In the genomic region with DNA sequence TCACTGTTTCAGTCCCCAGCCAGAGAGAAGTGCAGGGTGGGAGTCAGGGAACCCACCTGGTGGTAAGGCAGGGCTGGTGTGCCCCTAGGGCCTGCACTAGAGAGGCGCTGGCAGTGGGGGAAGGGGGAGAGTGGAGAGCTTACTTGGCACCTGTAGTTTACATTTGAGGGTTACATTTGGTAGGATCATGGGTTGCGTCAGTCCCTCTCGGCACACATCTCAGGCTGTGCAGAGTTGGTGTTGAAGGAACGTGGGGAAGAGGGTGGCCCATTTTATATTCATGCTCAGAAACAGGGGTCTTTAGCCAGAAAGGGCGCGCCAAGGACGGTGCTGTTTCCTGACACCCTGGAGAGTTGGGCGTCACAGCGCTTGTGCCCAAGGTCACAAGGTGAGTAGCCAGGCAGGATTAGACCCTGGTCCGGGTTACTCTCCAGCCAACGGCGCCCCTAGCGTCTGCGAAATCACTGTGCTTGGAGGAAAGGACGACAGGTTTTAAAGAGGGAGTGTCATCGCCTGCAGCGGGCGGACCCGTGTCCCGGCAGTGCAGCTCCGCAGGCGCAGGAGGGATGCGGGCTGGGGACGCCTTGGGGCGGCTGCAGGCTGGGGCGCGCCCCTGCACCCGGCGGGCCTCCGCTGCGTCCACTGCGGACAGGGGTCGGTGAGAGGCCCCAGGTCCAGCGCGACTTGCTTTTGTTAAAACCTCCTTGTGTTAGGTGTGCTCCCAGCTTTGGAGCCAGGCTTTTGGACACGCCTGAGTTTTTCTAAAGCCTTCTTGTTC, we compare ENCODE assay signal across 10 cellular contexts.
A peak's percentile ranks its signal among the peaks of the same experiment; 100 is the strongest.
DNase-seq lines count a peak whose midpoint lies in the region; ATAC-seq and TF ChIP-seq lines count a peak whose summit lies in the region.
"Had no signal": no experiment of that assay in that cellular context is flagged by ENCODE, and none has a peak within 500 bp of the region (broad histone marks: within the 10 kb centered on the region; RNA-seq: fewer than 3 reads in every experiment).

No MANE protein-coding gene starts in this region.

- no peak overlapping the region for H4K5ac ChIP-seq in IMR-90 (ENCODE audit: low read depth, low read length)

- no peak overlapping the region for H2BK20ac ChIP-seq in IMR-90 (ENCODE audit: low read depth, low read length)

- ATAC-seq in IMR-90 (ENCODE audit: low read depth), result no peak
- no peak for ATAC-seq in lung (ENCODE audit: insufficient read depth, low FRiP score)
- ATAC-seq: natural killer cell treated with Interleukin-12 subunit alpha and Interleukin-12 subunit beta and Interleukin-15 and Interleukin-18, amount 100 ng/mL, for 72 hours had no signal

- no peak overlapping the region for H3K4me2 ChIP-seq in IMR-90 (ENCODE audit: low read depth, low read length)

- H3K27me3 ChIP-seq in IMR-90 (ENCODE audit: control insufficient read depth, insufficient read depth, low read length), result no peaks in the 10 kb centered on the region
- H3K27me3 ChIP-seq in lung (ENCODE audit: control insufficient read depth, insufficient read depth), result no peaks in the 10 kb centered on the region
- H3K27me3 ChIP-seq in suprapubic skin, result no peaks in the 10 kb centered on the region
- no peaks in the 10 kb centered on the region for H3K27me3 ChIP-seq in testis

- no peak overlapping the region for H2BK120ac ChIP-seq in IMR-90 (ENCODE audit: low read depth, low read length)

- no peak overlapping the region for H3K23ac ChIP-seq in IMR-90 (ENCODE audit: low read depth, low read length)

- H2AFZ ChIP-seq in IMR-90 (replicated peaks; ENCODE audit: low read length, poor library complexity), result no peak overlapping the region

- H3K18ac ChIP-seq in IMR-90 (ENCODE audit: low read depth, low read length), result no peak overlapping the region

- in situ Hi-C loops in IMR-90 (cut with MboI; ENCODE audit: low sequenced_read_pairs), result no loop called here

- H3K4me1 ChIP-seq in IMR-90 (ENCODE audit: control insufficient read depth, insufficient read depth, low read length), result peaks cover 13% of the 10 kb centered on the region
- H3K4me1 ChIP-seq in lung (ENCODE audit: control insufficient read depth in 2 of 2, insufficient read depth in 2 of 2, low read length in 2 of 2), result peaks cover 9% of the 10 kb centered on the region in 2 donors
- H3K4me1 ChIP-seq in suprapubic skin, result peaks cover 59% of the 10 kb centered on the region
- no peaks in the 10 kb centered on the region for H3K4me1 ChIP-seq in testis

- CTCF ChIA-PET in IMR-90 (lab: Yijun Ruan, JAX), result no interaction called here

- H3K4ac ChIP-seq in IMR-90 (ENCODE audit: low read depth, low read length), result no peak overlapping the region

- no TSS peak for BruUV-seq in IMR-90 (replicated peaks; lab: Mats Ljungman, UMichigan)

- no peak for TF ChIP-seq EP300 in suprapubic skin (IDR thresholded peaks at IDR 0.05)

- no peak overlapping the region for H2BK15ac ChIP-seq in IMR-90 (ENCODE audit: low read depth, low read length)

- H3K14ac ChIP-seq in IMR-90 (replicated peaks; ENCODE audit: low read depth, low read length), result no peak overlapping the region

- TF ChIP-seq RAD21 in IMR-90 (IDR thresholded peaks at IDR 0.05; ENCODE audit: low read length), result no peak; the same call in 1 of the 2 replicates

- dilution Hi-C loops in IMR-90 (cut with HindIII; ENCODE audit: low sequenced_read_pairs, unreplicated experiment), result no loop called here

- no peak overlapping the region for H3K27ac ChIP-seq in IMR-90 (ENCODE audit: insufficient read depth, low read length)
- H3K27ac ChIP-seq in lung (ENCODE audit: low read depth in 1 of 2, low read length in 1 of 2), result peak overlapping the region; percentile 76 to 82
- peak overlapping the region; percentile 94 for H3K27ac ChIP-seq in suprapubic skin
- no peak overlapping the region for H3K27ac ChIP-seq in testis

- TF ChIP-seq POLR2A in IMR-90 (IDR thresholded peaks at IDR 0.05; ENCODE audit: low read depth, low read length) (no peak), suprapubic skin (IDR thresholded peaks at IDR 0.05) (no peak), testis (IDR thresholded peaks at IDR 0.05) (no peak)

- no peak overlapping the region for H3K4me3 ChIP-seq in IMR-90 (ENCODE audit: insufficient read depth, low read depth, low read length)
- H3K4me3 ChIP-seq in fibroblast of villous mesenchyme (ENCODE audit: low read depth, low read length), result no peak overlapping the region
- no peak overlapping the region for H3K4me3 ChIP-seq in lung
- H3K4me3 ChIP-seq in suprapubic skin, result peak overlapping the region; percentile 33
- H3K4me3 ChIP-seq in testis, result no peak overlapping the region

- peaks cover 19% of the 10 kb centered on the region for H3K9me1 ChIP-seq in IMR-90 (ENCODE audit: insufficient read depth, low read length)

- H2AK5ac ChIP-seq in IMR-90 (ENCODE audit: low read depth, low read length), result no peak overlapping the region

- 72% methylated on average over 13 of the region's 36 CpGs; no CpG with 5 or more reads in 1 of the 2 experiments for WGBS in IMR-90 (ENCODE audit: extremely low coverage in 2 of 2, insufficient read length in 1 of 2), 2 experiments
- WGBS in lung, 2 donors, result 75 to 85% methylated on average over 36 of the region's 36 CpGs
- WGBS in suprapubic skin, result 50% methylated on average over 30 of the region's 36 CpGs
- 78 to 86% methylated on average over 18 to 36 of the region's 36 CpGs for WGBS in testis, 2 donors

- intact Hi-C loops in IMR-90 (cut with micrococcal nuclease), result no loop called here
- intact Hi-C loops in testis (cut with DNase I; ENCODE audit: low total_unique reads), result no loop called here

- peaks cover 69% of the 10 kb centered on the region for H4K20me1 ChIP-seq in IMR-90 (ENCODE audit: insufficient read depth, low read length)

- H3K36me3 ChIP-seq in IMR-90 (ENCODE audit: control insufficient read depth, insufficient read depth, low read length) (peaks cover 27% of the 10 kb centered on the region), lung (ENCODE audit: control insufficient read depth in 2 of 2, insufficient read depth in 2 of 2, low read length in 2 of 2) (peaks cover 0 to 5% of the 10 kb centered on the region in 2 donors), suprapubic skin (peaks cover 4% of the 10 kb centered on the region), testis (ENCODE audit: low read depth, missing control alignments) (no peaks in the 10 kb centered on the region)

- no peak overlapping the region for H4K91ac ChIP-seq in IMR-90 (ENCODE audit: insufficient read depth, low read depth, low read length)

- no peak overlapping the region for H2BK5ac ChIP-seq in IMR-90 (ENCODE audit: low read depth, low read length, poor library complexity, severe bottlenecking)

- no peak overlapping the region for H2AK9ac ChIP-seq in IMR-90 (replicated peaks; ENCODE audit: low read depth, low read length, poor library complexity)

- peak; percentile 8; the same call in 1 of the 2 replicates for TF ChIP-seq CTCF in IMR-90 (conservative IDR thresholded peaks at IDR 0.05; ENCODE audit: low read depth, low read length)
- peak; percentile 19 for TF ChIP-seq CTCF in fibroblast of villous mesenchyme (IDR thresholded peaks at IDR 0.05; ENCODE audit: insufficient read depth, low read depth, low read length)
- no peak for TF ChIP-seq CTCF in lung (IDR thresholded peaks at IDR 0.05; ENCODE audit: control extremely low read depth, extremely low read depth)
- TF ChIP-seq CTCF in suprapubic skin (IDR thresholded peaks at IDR 0.05), result peak in 1 of 2 donors; percentile 48
- TF ChIP-seq CTCF in testis (IDR thresholded peaks at IDR 0.05), result no peak

- H3K56ac ChIP-seq in IMR-90 (ENCODE audit: extremely low read depth, insufficient read depth, low read length), result no peak overlapping the region

- DNase-seq in IMR-90 (no peak), fibroblast of villous mesenchyme (ENCODE audit: low read depth) (no peak), lung (ENCODE audit: low spot score) (no peak), suprapubic skin (ENCODE audit: low spot score in 2 of 2) (no peak), testis (no peak), T-helper 9 cell (no peak), DMS 273 treated with DMSO at 0.1 percent for 48 hours (lab: John Stamatoyannopoulos, UW) (no peak), NCI-H1436 treated with DMSO at 0.1 percent for 48 hours (lab: John Stamatoyannopoulos, UW) (no peak)
- DNase-seq: activated naive CD4-positive, alpha-beta T cell treated with Interleukin-2 at 50 U/mL for 16 hours had no signal

- no peak overlapping the region for H3K9ac ChIP-seq in IMR-90 (ENCODE audit: low read depth, low read length)

- H3K9me3 ChIP-seq in IMR-90 (ENCODE audit: control insufficient read depth, insufficient read depth, low read length) (no peaks in the 10 kb centered on the region), lung (ENCODE audit: control insufficient read depth in 2 of 2, insufficient read depth in 1 of 2, low read length in 1 of 2) (peaks cover 0 to 3% of the 10 kb centered on the region in 2 donors), suprapubic skin (no peaks in the 10 kb centered on the region), testis (no peaks in the 10 kb centered on the region)

- POLR2A ChIA-PET in IMR-90 (lab: Charles Lee; ENCODE audit: unreplicated experiment), result no interaction called here

- H3K79me1 ChIP-seq in IMR-90 (ENCODE audit: low read depth in 1 of 2, low read length in 2 of 2), result peaks cover 26 to 68% of the 10 kb centered on the region in 2 experiments

- no peak overlapping the region for H4K8ac ChIP-seq in IMR-90 (ENCODE audit: low read depth in 2 of 2, low read length in 2 of 2)

TF ChIP-seq in IMR-90, 13 proteins besides CTCF, POLR2A, EP300 and RAD21 (continues in another document):
- TF ChIP-seq RCOR1 (IDR thresholded peaks at IDR 0.05; ENCODE audit: insufficient replicate concordance, low read length), result no peak
- TF ChIP-seq MXI1 (IDR thresholded peaks at IDR 0.05; ENCODE audit: borderline replicate concordance, low read depth, low read length), result no peak
- TF ChIP-seq USF2 (IDR thresholded peaks at IDR 0.05; ENCODE audit: low read depth, low read length), result no peak
- TF ChIP-seq FOS (IDR thresholded peaks at IDR 0.05; ENCODE audit: low read depth, low read length), result no peak
- no peak for TF ChIP-seq CHD1 (IDR thresholded peaks at IDR 0.05; ENCODE audit: low read depth, low read length)
- no peak for TF ChIP-seq MAFK (IDR thresholded peaks at IDR 0.05; ENCODE audit: low read depth, low read length)
- TF ChIP-seq MAZ (IDR thresholded peaks at IDR 0.05; ENCODE audit: borderline replicate concordance, low read depth, low read length), result no peak
- TF ChIP-seq CEBPB (IDR thresholded peaks at IDR 0.05; ENCODE audit: low read depth, low read length), result no peak
- no peak for TF ChIP-seq RFX5 (IDR thresholded peaks at IDR 0.05; ENCODE audit: low read depth, low read length)
- no peak for TF ChIP-seq SMC3 (IDR thresholded peaks at IDR 0.05; ENCODE audit: low read depth, low read length)

Comparison
In these comparisons a context has a peak if more than half of its experiments do, and no peak if none do; other contexts are left out.
1. H3K27ac ChIP-seq: peak in lung (2 of 2) and suprapubic skin (single experiment); none in IMR-90 (single experiment) and testis (0 of 2).
2. CTCF ChIP-seq: peak in IMR-90 (single experiment) and fibroblast of villous mesenchyme (single experiment); none in lung (single experiment) and testis (0 of 3).